21 cellular contexts compared by ENCODE assay signal in genomic region chr1:157278383-157279156, GRCh38.
"Had no signal": no experiment of that assay in that cellular context is flagged by ENCODE, and none has a peak within 500 bp of the region (broad histone marks: within the 10 kb centered on the region; RNA-seq: fewer than 3 reads in every experiment).

No MANE protein-coding gene starts in this region.

- H3K27me3 ChIP-seq: breast epithelium, colonic mucosa, tibial nerve had no signal

- H3K27ac Mint-ChIP-seq: activated CD4-positive, alpha-beta memory T cell treated with anti-CD3 and anti-CD28 coated beads for 36 hours; activated naive CD8-positive, alpha-beta T cell treated with anti-CD3 and anti-CD28 coated beads for 36 hours; mesothelial cell of epicardium; natural killer cell; stimulated activated naive CD8-positive, alpha-beta T cell treated with anti-CD3 and anti-CD28 coated beads, Interleukin-15, amount 100 ng/mL, for 72 hours had no signal

- H3K36me3 Mint-ChIP-seq: activated CD4-positive, alpha-beta memory T cell treated with anti-CD3 and anti-CD28 coated beads for 36 hours; activated naive CD8-positive, alpha-beta T cell treated with anti-CD3 and anti-CD28 coated beads for 36 hours; mesothelial cell of epicardium; natural killer cell had no signal

- ATAC-seq: heart left ventricle; natural killer cell; psoas muscle; stimulated activated naive CD8-positive, alpha-beta T cell treated with anti-CD3 and anti-CD28 coated beads, Interleukin-15, amount 100 ng/mL, for 72 hours had no signal

- H3K4me1 Mint-ChIP-seq: activated naive CD8-positive, alpha-beta T cell treated with anti-CD3 and anti-CD28 coated beads for 36 hours; mesothelial cell of epicardium; stimulated activated naive CD8-positive, alpha-beta T cell treated with anti-CD3 and anti-CD28 coated beads, Interleukin-15, amount 100 ng/mL, for 72 hours had no signal

- H3K9me3 Mint-ChIP-seq: activated CD4-positive, alpha-beta memory T cell treated with anti-CD3 and anti-CD28 coated beads for 36 hours; activated naive CD8-positive, alpha-beta T cell treated with anti-CD3 and anti-CD28 coated beads for 36 hours; natural killer cell; stimulated activated naive CD8-positive, alpha-beta T cell treated with anti-CD3 and anti-CD28 coated beads, Interleukin-15, amount 100 ng/mL, for 72 hours had no signal

- H3K4me3 Mint-ChIP-seq: activated CD4-positive, alpha-beta memory T cell treated with anti-CD3 and anti-CD28 coated beads for 36 hours; activated naive CD8-positive, alpha-beta T cell treated with anti-CD3 and anti-CD28 coated beads for 36 hours; mesothelial cell of epicardium; natural killer cell; stimulated activated naive CD8-positive, alpha-beta T cell treated with anti-CD3 and anti-CD28 coated beads, Interleukin-15, amount 100 ng/mL, for 72 hours had no signal

- H3K4me3 ChIP-seq: breast epithelium, colonic mucosa, heart left ventricle, lower lobe of right lung, psoas muscle, right atrium auricular region, tibial nerve had no signal

- H3K4me1 ChIP-seq: breast epithelium, colonic mucosa, heart left ventricle, lower lobe of right lung, psoas muscle, right atrium auricular region, tibial nerve had no signal

- H3K27ac ChIP-seq: breast epithelium, colonic mucosa, epithelial cell of prostate, heart left ventricle, lower lobe of right lung, psoas muscle, right atrium auricular region, tibial nerve had no signal

- DNase-seq: activated CD4-positive, alpha-beta memory T cell treated with anti-CD3 and anti-CD28 coated beads for 36 hours; activated CD4-positive, alpha-beta T cell treated with anti-CD3 and anti-CD28 coated beads for 48 hours; activated naive CD4-positive, alpha-beta T cell treated with Interleukin-2 at 50 U/mL for 16 hours; activated naive CD8-positive, alpha-beta T cell treated with anti-CD3 and anti-CD28 coated beads for 36 hours; activated T-cell treated with anti-CD3 and anti-CD28 coated beads, Interleukin-2, amount 50 U/mL, for 48 hours; amniotic stem cell; colonic mucosa; heart left ventricle; kidney; lower lobe of right lung; natural killer cell; psoas muscle; stimulated activated CD4-positive, alpha-beta T cell treated with anti-CD3 and anti-CD28 coated beads, Interleukin-4, amount 100 ng/mL, for 24 hours; stimulated activated naive CD8-positive, alpha-beta T cell treated with anti-CD3 and anti-CD28 coated beads, Interleukin-15, amount 100 ng/mL, for 72 hours; T-helper 1 cell; T-helper 9 cell had no signal

- H3K36me3 ChIP-seq: breast epithelium, colonic mucosa, heart left ventricle, lower lobe of right lung, right atrium auricular region, tibial nerve had no signal

- H3K9me3 ChIP-seq: breast epithelium, colonic mucosa, heart left ventricle, lower lobe of right lung, psoas muscle, right atrium auricular region, tibial nerve had no signal
